ENCODE assay signal across 1 cellular context in the genomic region with DNA sequence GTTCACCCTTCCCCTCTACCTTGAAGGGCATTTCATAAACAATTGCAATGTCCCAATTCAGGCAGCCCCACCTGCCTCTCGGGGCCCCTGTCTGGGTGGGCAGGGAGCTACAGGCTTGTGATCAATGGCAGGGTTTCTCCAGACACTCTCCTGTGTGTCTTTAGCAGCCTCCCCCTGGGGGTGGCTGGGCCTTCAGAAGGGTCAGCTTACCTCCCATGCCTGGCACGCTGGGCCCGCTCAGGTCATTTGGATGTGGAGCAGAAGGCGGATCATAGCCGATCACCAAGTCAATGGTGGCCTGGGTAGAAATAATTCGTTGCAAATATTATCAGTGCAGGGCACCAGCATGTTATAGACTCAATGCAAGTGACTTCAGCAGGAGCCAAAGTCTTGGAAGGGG.
TF ChIP-seq lines count a peak whose summit lies in the region.

No MANE protein-coding gene starts in this region.

TF ChIP-seq in GM23338, 12 proteins besides CTCF, POLR2A, EP300 and RAD21:
- TF ChIP-seq EZH2 (IDR thresholded peaks at IDR 0.05; ENCODE audit: low read depth, unreplicated experiment) (no peak), CREB1 (CRISPR knock-in tag; IDR thresholded peaks at IDR 0.05; ENCODE audit: low read depth) (no peak), STAT1 (IDR thresholded peaks at IDR 0.05; ENCODE audit: unreplicated experiment) (no peak), EZH2phosphoT487 (IDR thresholded peaks at IDR 0.05; ENCODE audit: unreplicated experiment) (no peak), ZNF331 (CRISPR knock-in tag; IDR thresholded peaks at IDR 0.05; ENCODE audit: low read depth) (no peak), JUNB (IDR thresholded peaks at IDR 0.05; ENCODE audit: unreplicated experiment) (no peak)
- TF ChIP-seq, protein P1, sequence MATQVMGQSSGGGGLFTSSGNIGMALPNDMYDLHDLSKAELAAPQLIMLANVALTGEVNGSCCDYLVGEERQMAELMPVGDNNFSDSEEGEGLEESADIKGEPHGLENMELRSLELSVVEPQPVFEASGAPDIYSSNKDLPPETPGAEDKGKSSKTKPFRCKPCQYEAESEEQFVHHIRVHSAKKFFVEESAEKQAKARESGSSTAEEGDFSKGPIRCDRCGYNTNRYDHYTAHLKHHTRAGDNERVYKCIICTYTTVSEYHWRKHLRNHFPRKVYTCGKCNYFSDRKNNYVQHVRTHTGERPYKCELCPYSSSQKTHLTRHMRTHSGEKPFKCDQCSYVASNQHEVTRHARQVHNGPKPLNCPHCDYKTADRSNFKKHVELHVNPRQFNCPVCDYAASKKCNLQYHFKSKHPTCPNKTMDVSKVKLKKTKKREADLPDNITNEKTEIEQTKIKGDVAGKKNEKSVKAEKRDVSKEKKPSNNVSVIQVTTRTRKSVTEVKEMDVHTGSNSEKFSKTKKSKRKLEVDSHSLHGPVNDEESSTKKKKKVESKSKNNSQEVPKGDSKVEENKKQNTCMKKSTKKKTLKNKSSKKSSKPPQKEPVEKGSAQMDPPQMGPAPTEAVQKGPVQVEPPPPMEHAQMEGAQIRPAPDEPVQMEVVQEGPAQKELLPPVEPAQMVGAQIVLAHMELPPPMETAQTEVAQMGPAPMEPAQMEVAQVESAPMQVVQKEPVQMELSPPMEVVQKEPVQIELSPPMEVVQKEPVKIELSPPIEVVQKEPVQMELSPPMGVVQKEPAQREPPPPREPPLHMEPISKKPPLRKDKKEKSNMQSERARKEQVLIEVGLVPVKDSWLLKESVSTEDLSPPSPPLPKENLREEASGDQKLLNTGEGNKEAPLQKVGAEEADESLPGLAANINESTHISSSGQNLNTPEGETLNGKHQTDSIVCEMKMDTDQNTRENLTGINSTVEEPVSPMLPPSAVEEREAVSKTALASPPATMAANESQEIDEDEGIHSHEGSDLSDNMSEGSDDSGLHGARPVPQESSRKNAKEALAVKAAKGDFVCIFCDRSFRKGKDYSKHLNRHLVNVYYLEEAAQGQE (IDR thresholded peaks at IDR 0.05; ENCODE audit: unreplicated experiment), result no peak
